ENCODE assay signal across 26 cellular contexts in the genomic region with DNA sequence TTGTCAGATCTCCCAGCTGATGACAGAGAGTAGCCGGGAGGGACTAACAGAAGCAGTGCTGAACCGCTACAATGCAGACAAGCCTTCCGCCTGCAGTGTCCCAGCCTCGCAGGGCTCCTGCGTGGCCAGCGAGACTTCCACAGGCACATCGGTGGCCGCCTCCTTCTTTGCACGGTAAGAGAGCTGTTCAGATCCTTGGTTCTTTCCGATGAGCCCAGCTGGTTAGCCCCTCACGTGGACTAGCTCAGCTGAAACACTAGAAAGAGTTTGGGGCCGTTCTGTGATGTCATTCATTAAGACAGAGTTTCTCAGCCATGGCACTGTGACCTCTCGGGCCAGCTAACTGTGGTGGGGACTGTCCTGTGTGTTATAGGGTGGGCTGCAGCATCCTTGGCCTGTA.
"Had no signal": no experiment of that assay in that cellular context is flagged by ENCODE, and none has a peak within 500 bp of the region (broad histone marks: within the 10 kb centered on the region; RNA-seq: fewer than 3 reads in every experiment).

No MANE protein-coding gene starts in this region.

- ATAC-seq: activated CD8-positive, alpha-beta T cell treated with anti-CD3 and anti-CD28 coated beads for 36 hours; activated T-cell treated with anti-CD3 and anti-CD28 coated beads, Interleukin-2, amount 50 U/mL, for 72 hours; activated T-helper 17 cell treated with anti-CD3 and anti-CD28 coated beads, Interleukin-2, amount 50 U/mL, for 72 hours; K562; Panc1 had no signal

- H3K4me3 ChIP-seq: ascending aorta, K562, SJCRH30, SK-N-MC had no signal

- H3K36me3 ChIP-seq: ascending aorta, SJCRH30, WERI-Rb-1 had no signal

- H3K9me3 ChIP-seq: ascending aorta, SJCRH30 had no signal

- H3K4me1 ChIP-seq: ascending aorta had no signal

- H3K27ac ChIP-seq: ascending aorta, SJCRH30, SK-N-MC, WERI-Rb-1 had no signal

- H3K27me3 ChIP-seq: ascending aorta, SJCRH30 had no signal

- DNase-seq: activated CD4-positive, alpha-beta T cell treated with anti-CD3 and anti-CD28 coated beads, Interleukin-2, amount 10 ng/mL, durations not matched to agents 24 days and 14 days; activated CD4-positive, alpha-beta T cell treated with anti-CD3 and anti-CD28 coated beads, Interleukin-2, amount 50 U/mL, for 4 hours; activated CD8-positive, alpha-beta T cell treated with anti-CD3 and anti-CD28 coated beads for 36 hours; activated effector memory CD4-positive, alpha-beta T cell treated with anti-CD3 and anti-CD28 coated beads, Interleukin-2, amount 50 U/mL, for 16 hours; activated naive CD4-positive, alpha-beta T cell; activated naive CD8-positive, alpha-beta T cell treated with anti-CD3 and anti-CD28 coated beads, Interleukin-2, amount 10 ng/mL, durations not matched to agents 7 days and 5 days; activated T-cell treated with anti-CD3 and anti-CD28 coated beads, Interleukin-2, amount 50 U/mL, for 1 hour; activated T-cell treated with anti-CD3 and anti-CD28 coated beads, Interleukin-2, amount 50 U/mL, for 72 hours; amygdala; NCI-H1092 treated with DMSO at 0.1 percent for 48 hours; NCI-H1417; NCI-H146; NCI-H187; NCI-H2029 treated with DMSO at 0.1 percent for 48 hours; NCI-H2171 treated with DMSO at 0.1 percent for 48 hours; NCI-H345; NCI-H524 treated with DMSO at 0.1 percent for 48 hours; SHP77; SJCRH30; T1000; WERI-Rb-1 had no signal
